In genomic region chr12:110613771-110614684, GRCh38 we compare ENCODE assay signal across 8 cellular contexts. TPM values are rescaled to one million over a fixed set of nuclear protein-coding genes. Genes with fewer than 3 reads are reported as not detected.
DNase-seq lines count a peak whose midpoint lies in the region; ATAC-seq, FAIRE-seq and TF ChIP-seq lines count a peak whose summit lies in the region.

Gene TCTN1, plus strand, starts transcription at chr12:110614129. Its CDS starts 54 bp downstream, at chr12:110614183.

- peak within 1 kb of the TSS; percentile 76 for H3K4me3 Mint-ChIP-seq in WTC11

- DNase-seq in AG04450 (ENCODE audit: low read depth, low spot score), result peak; percentile 82
- peak; percentile 98 for DNase-seq in NCI-H2227 (lab: John Stamatoyannopoulos, UW; ENCODE audit: unreplicated experiment)
- DNase-seq in WTC11 (ENCODE audit: low spot score), result peak; percentile 98
- peak; percentile 88 for DNase-seq in bronchial epithelial cell (ENCODE audit: low read depth)

- H3K36me3 ChIP-seq in bronchial epithelial cell (ENCODE audit: control insufficient read depth, insufficient read depth, low read length), result no peaks in the 10 kb centered on the region
- H3K36me3 ChIP-seq in iPS-20b (ENCODE audit: insufficient read depth, low read depth, low read length), result no peaks in the 10 kb centered on the region

- POLR2A ChIA-PET in AG04450 (lab: Yijun Ruan, JAX) (interaction anchor here (0.5 to 1.5 kb wide), 6 partner anchors 14 to 164 kb away, joined by 3 to 8 read pairs (median 5); partner anchors contain the start of genes ARPC3, FAM216A and GPN3), WTC11 (lab: Charles Lee) (no interaction called here)

- no peak for FAIRE-seq in bronchial epithelial cell (lab: Jason Lieb, UNC)

- no peaks in the 10 kb centered on the region for H3K9me3 Mint-ChIP-seq in WTC11

- H3K27me3 ChIP-seq in AG04450 (ENCODE audit: control insufficient read depth, insufficient read depth, low read length) (no peaks in the 10 kb centered on the region), bronchial epithelial cell (ENCODE audit: control insufficient read depth, insufficient read depth, low read length) (no peaks in the 10 kb centered on the region), iPS-20b (ENCODE audit: insufficient read depth, low read length) (no peaks in the 10 kb centered on the region)

- H3K27ac ChIP-seq in AG04450 (ENCODE audit: low read depth, low read length) (no peak within 1 kb of the TSS), iPS-20b (ENCODE audit: low read length) (no peak within 1 kb of the TSS), skin epidermis (peak within 1 kb of the TSS in 20 of 21 experiments; percentile 46 to 86 (median 75))

- ATAC-seq in GM18907 (IDR thresholded peaks at IDR 0.05; ENCODE audit: unreplicated experiment) (peak; percentile 95), HG03159 (IDR thresholded peaks at IDR 0.05; ENCODE audit: unreplicated experiment) (peak; percentile 90), WTC11 (peak; percentile 100)

- TF ChIP-seq CTCF in AG04450 (IDR thresholded peaks at IDR 0.05; ENCODE audit: low read depth, low read length) (no peak), WTC11 (IDR thresholded peaks at IDR 0.05) (no peak), bronchial epithelial cell (IDR thresholded peaks at IDR 0.05; ENCODE audit: insufficient read depth, low read length, severe bottlenecking) (peak; percentile 34)

- H3K9me3 ChIP-seq in AG04450 (ENCODE audit: control insufficient read depth, insufficient read depth, low read length) (no peaks in the 10 kb centered on the region; the same call in 1 of the 2 replicates), iPS-20b (ENCODE audit: insufficient read depth, low read depth, low read length) (no peaks in the 10 kb centered on the region)

- peak within 1 kb of the TSS; percentile 81; the same call in 1 of the 2 replicates for H3K9ac ChIP-seq in iPS-20b (ENCODE audit: low read depth, low read length)

- H3K36me3 Mint-ChIP-seq in WTC11, result no peaks in the 10 kb centered on the region

- H3K27me3 Mint-ChIP-seq in WTC11 (ENCODE audit: low read depth), result peaks cover 4% of the 10 kb centered on the region

- H3K4me1 Mint-ChIP-seq in WTC11, result no peaks in the 10 kb centered on the region

- CTCF ChIA-PET in AG04450 (lab: Charles Lee) (interaction anchor here (0.7 to 3.9 kb wide), 8 partner anchors 13 to 274 kb away, joined by 3 to 42 read pairs (median 4); partner anchors contain the start of gene ARPC3), WTC11 (lab: Charles Lee) (interaction anchor here (0.5 to 1.6 kb wide), 9 partner anchors 12 to 335 kb away, joined by 3 to 7 read pairs (median 5); partner anchors contain the start of genes ARPC3, FAM216A and GPN3)

- H3K27ac Mint-ChIP-seq in WTC11, result no peak within 1 kb of the TSS

- H3K4me3 ChIP-seq in AG04450 (ENCODE audit: low read depth, low read length), result peak within 1 kb of the TSS; percentile 83
- H3K4me3 ChIP-seq in bronchial epithelial cell (ENCODE audit: low read depth, low read length), result peak within 1 kb of the TSS; percentile 52
- peak within 1 kb of the TSS; percentile 77 for H3K4me3 ChIP-seq in iPS-20b (ENCODE audit: low read length)
- peak within 1 kb of the TSS; percentile 52 to 82 (median 66) for H3K4me3 ChIP-seq in skin epidermis

- H3K4me1 ChIP-seq in iPS-20b (ENCODE audit: insufficient read depth, low read length), result peaks cover 3% of the 10 kb centered on the region; the same call in 1 of the 2 replicates

TF ChIP-seq in WTC11, 78 proteins besides CTCF, POLR2A, EP300 and RAD21 (continues in another document):
- TF ChIP-seq JAZF1 (CRISPR knock-in tag; IDR thresholded peaks at IDR 0.05) (no peak), ZNF219 (CRISPR knock-in tag; IDR thresholded peaks at IDR 0.05; ENCODE audit: borderline replicate concordance) (no peak), FOXP1 (CRISPR knock-in tag; IDR thresholded peaks at IDR 0.05; ENCODE audit: borderline replicate concordance) (peak; percentile 77; the same call in 1 of the 2 replicates), NR3C1 (CRISPR knock-in tag; conservative IDR thresholded peaks at IDR 0.05; ENCODE audit: low read depth) (no peak), SMAD3 (CRISPR knock-in tag; IDR thresholded peaks at IDR 0.05; ENCODE audit: borderline replicate concordance) (no peak), TP53 (CRISPR knock-in tag; IDR thresholded peaks at IDR 0.05) (peak; percentile 32; the same call in 1 of the 2 replicates), ATF3 (CRISPR knock-in tag; conservative IDR thresholded peaks at IDR 0.05) (no peak), IRF2 (CRISPR knock-in tag; IDR thresholded peaks at IDR 0.05; ENCODE audit: borderline replicate concordance, low read depth) (no peak), PRRX2 (CRISPR knock-in tag; IDR thresholded peaks at IDR 0.05) (no peak), HMGA2 (CRISPR knock-in tag; IDR thresholded peaks at IDR 0.05) (no peak), NFE2L1 (CRISPR knock-in tag; IDR thresholded peaks at IDR 0.05) (no peak), ZNF423 (CRISPR knock-in tag; IDR thresholded peaks at IDR 0.05) (peak; percentile 44; the same call in 1 of the 2 replicates), ZBTB21 (CRISPR knock-in tag; IDR thresholded peaks at IDR 0.05; ENCODE audit: borderline replicate concordance) (peak; percentile 72; the same call in 1 of the 2 replicates), TEAD1 (CRISPR knock-in tag; IDR thresholded peaks at IDR 0.05) (0 out of 2 replicates have a peak, but pooled peaks have one; percentile 43), GABPB1 (CRISPR knock-in tag; IDR thresholded peaks at IDR 0.05) (peak; percentile 41; the same call in 1 of the 2 replicates), ETV6 (CRISPR knock-in tag; IDR thresholded peaks at IDR 0.05) (0 out of 2 replicates have a peak, but pooled peaks have one; percentile 59), NFYB (CRISPR knock-in tag; conservative IDR thresholded peaks at IDR 0.05; ENCODE audit: low read depth) (no peak)
- TF ChIP-seq, protein P1, sequence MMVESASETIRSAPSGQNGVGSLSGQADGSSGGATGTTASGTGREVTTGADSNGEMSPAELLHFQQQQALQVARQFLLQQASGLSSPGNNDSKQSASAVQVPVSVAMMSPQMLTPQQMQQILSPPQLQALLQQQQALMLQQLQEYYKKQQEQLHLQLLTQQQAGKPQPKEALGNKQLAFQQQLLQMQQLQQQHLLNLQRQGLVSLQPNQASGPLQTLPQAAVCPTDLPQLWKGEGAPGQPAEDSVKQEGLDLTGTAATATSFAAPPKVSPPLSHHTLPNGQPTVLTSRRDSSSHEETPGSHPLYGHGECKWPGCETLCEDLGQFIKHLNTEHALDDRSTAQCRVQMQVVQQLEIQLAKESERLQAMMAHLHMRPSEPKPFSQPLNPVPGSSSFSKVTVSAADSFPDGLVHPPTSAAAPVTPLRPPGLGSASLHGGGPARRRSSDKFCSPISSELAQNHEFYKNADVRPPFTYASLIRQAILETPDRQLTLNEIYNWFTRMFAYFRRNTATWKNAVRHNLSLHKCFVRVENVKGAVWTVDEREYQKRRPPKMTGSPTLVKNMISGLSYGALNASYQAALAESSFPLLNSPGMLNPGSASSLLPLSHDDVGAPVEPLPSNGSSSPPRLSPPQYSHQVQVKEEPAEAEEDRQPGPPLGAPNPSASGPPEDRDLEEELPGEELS (CRISPR knock-in tag; IDR thresholded peaks at IDR 0.05), result peak; percentile 68; the same call in 1 of the 2 replicates
- TF ChIP-seq, protein P2, sequence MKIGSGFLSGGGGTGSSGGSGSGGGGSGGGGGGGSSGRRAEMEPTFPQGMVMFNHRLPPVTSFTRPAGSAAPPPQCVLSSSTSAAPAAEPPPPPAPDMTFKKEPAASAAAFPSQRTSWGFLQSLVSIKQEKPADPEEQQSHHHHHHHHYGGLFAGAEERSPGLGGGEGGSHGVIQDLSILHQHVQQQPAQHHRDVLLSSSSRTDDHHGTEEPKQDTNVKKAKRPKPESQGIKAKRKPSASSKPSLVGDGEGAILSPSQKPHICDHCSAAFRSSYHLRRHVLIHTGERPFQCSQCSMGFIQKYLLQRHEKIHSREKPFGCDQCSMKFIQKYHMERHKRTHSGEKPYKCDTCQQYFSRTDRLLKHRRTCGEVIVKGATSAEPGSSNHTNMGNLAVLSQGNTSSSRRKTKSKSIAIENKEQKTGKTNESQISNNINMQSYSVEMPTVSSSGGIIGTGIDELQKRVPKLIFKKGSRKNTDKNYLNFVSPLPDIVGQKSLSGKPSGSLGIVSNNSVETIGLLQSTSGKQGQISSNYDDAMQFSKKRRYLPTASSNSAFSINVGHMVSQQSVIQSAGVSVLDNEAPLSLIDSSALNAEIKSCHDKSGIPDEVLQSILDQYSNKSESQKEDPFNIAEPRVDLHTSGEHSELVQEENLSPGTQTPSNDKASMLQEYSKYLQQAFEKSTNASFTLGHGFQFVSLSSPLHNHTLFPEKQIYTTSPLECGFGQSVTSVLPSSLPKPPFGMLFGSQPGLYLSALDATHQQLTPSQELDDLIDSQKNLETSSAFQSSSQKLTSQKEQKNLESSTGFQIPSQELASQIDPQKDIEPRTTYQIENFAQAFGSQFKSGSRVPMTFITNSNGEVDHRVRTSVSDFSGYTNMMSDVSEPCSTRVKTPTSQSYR (CRISPR knock-in tag; IDR thresholded peaks at IDR 0.05), result no peak

RNA-seq across cellular contexts. Expression of gene TCTN1, which starts in this region (rescaled TPM):
- polyA plus RNA-seq in AG04450 (2011; rRNA removed), result 32.7 and 35.4 TPM in 2 replicates
- 14.4 and 19.4 TPM in 2 replicates for polyA minus RNA-seq in AG04450 (2011; rRNA and poly(A)+ RNA removed)
- total RNA-seq in WTC11 (2021) (10.3 to 15.9 TPM (median 13.9 TPM) in 3 replicates), bronchial epithelial cell (4.5 and 8.1 TPM in 2 replicates)

Comparison
In these comparisons a context has a peak if more than half of its experiments do, and no peak if none do; other contexts are left out.
1. H3K27ac ChIP-seq: peak in skin epidermis (20 of 21); none in AG04450 (single experiment) and iPS-20b (single experiment).
2. Peak in every context shown above with its lines, with median percentiles within 50 percentile points of each other: DNase-seq, H3K4me3 ChIP-seq and ATAC-seq.